ENCODE assay signal across 8 cellular contexts in genomic region chr15:68277131-68277604, GRCh38. TPM values are rescaled to one million over a fixed set of nuclear protein-coding genes. Genes with fewer than 3 reads are reported as not detected.
A peak's percentile ranks its signal among the peaks of the same experiment; 100 is the strongest.
DNase-seq lines count a peak whose midpoint lies in the region; ATAC-seq, FAIRE-seq and TF ChIP-seq lines count a peak whose summit lies in the region.

No MANE protein-coding gene starts in this region.

- peak overlapping the region; percentile 46 to 91 (median 82) for H3K4me3 ChIP-seq in fibroblast of lung (replicated peaks in 1 of 4; ENCODE audit: control extremely low read depth in 1 of 4, insufficient read depth in 1 of 4, low read depth in 3 of 4, low read length in 4 of 4)

- no peaks in the 10 kb centered on the region for H3K9me3 ChIP-seq in fibroblast of lung (ENCODE audit: control insufficient read depth, insufficient read depth, low read depth, low read length)

- no peak for DNase-seq in activated T-cell treated with anti-CD3 and anti-CD28 coated beads, Interleukin-2, amount 50 U/mL, for 24 hours
- no peak for DNase-seq in activated T-cell treated with anti-CD3 and anti-CD28 coated beads, Interleukin-2, amount 50 U/mL, for 1 hour
- DNase-seq in HTR-8/SVneo (ENCODE audit: insufficient read length, low spot score) = peak; percentile 48
- peak; percentile 10 for DNase-seq in T follicular helper cell (ENCODE audit: low read depth)
- DNase-seq in fibroblast of lung (ENCODE audit: low read depth in 2 of 2) = peak; percentile 65 to 73
- DNase-seq in natural killer cell treated with Interleukin-12 subunit alpha and Interleukin-12 subunit beta and Interleukin-15 and Interleukin-18, amount 100 ng/mL, for 72 hours (ENCODE audit: low spot score) = no peak
- no peak for DNase-seq in erythroblast (lab: John Stamatoyannopoulos, UW)

- no peaks in the 10 kb centered on the region for H3K27me3 ChIP-seq in fibroblast of lung (ENCODE audit: control insufficient read depth, insufficient read depth, low read length)

- no peaks in the 10 kb centered on the region for H3K27me3 Mint-ChIP-seq in activated T-cell treated with anti-CD3 and anti-CD28 coated beads, Interleukin-2, amount 50 U/mL, for 24 hours
- peaks cover 0 to 6% of the 10 kb centered on the region in 2 donors for H3K27me3 Mint-ChIP-seq in natural killer cell treated with Interleukin-12 subunit alpha and Interleukin-12 subunit beta and Interleukin-15 and Interleukin-18, amount 100 ng/mL, for 72 hours

- H3K4me1 ChIP-seq in fibroblast of lung (ENCODE audit: control insufficient read depth, extremely low read depth, insufficient read depth, low read length) = peaks cover 25% of the 10 kb centered on the region

- peak overlapping the region; percentile 91 for H3K27ac ChIP-seq in fibroblast of lung (ENCODE audit: insufficient read depth, low read length)

- FAIRE-seq in HTR-8/SVneo (lab: Jason Lieb, UNC) = no peak

- H3K36me3 ChIP-seq in fibroblast of lung (ENCODE audit: control insufficient read depth, insufficient read depth, low read length) = no peaks in the 10 kb centered on the region

- peaks cover 41% of the 10 kb centered on the region for H3K79me2 ChIP-seq in fibroblast of lung (ENCODE audit: control insufficient read depth, insufficient read depth, low read length)

- no peak for TF ChIP-seq POLR2A in erythroblast (IDR thresholded peaks at IDR 0.05; ENCODE audit: low read length)

- peaks cover 12% of the 10 kb centered on the region for H4K20me1 ChIP-seq in fibroblast of lung (ENCODE audit: control insufficient read depth, extremely low read depth, insufficient read depth, low read length)

- TF ChIP-seq CTCF in fibroblast of lung (conservative IDR thresholded peaks at IDR 0.05 in 1 of 2, IDR thresholded peaks at IDR 0.05 in 1 of 2; ENCODE audit: low read depth in 1 of 2, low read length in 2 of 2) = no peak

- H3K9ac ChIP-seq in fibroblast of lung (ENCODE audit: insufficient read depth, low read length) = peak overlapping the region; percentile 92

- ATAC-seq in natural killer cell treated with Interleukin-12 subunit alpha and Interleukin-12 subunit beta and Interleukin-15 and Interleukin-18, amount 100 ng/mL, for 72 hours = peak in 1 of 2 donors; percentile 30
- ATAC-seq in HG03521 (IDR thresholded peaks at IDR 0.05; ENCODE audit: unreplicated experiment) = no peak

- H3K4me2 ChIP-seq in fibroblast of lung (ENCODE audit: extremely low read depth, insufficient read depth, low read length) = peak overlapping the region; percentile 84

- peaks cover 42% of the 10 kb centered on the region for H3K36me3 Mint-ChIP-seq in activated T-cell treated with anti-CD3 and anti-CD28 coated beads, Interleukin-2, amount 50 U/mL, for 24 hours (ENCODE audit: low read depth)
- H3K36me3 Mint-ChIP-seq in natural killer cell treated with Interleukin-12 subunit alpha and Interleukin-12 subunit beta and Interleukin-15 and Interleukin-18, amount 100 ng/mL, for 72 hours = peaks cover 8% of the 10 kb centered on the region

- no peaks in the 10 kb centered on the region for H3K9me3 Mint-ChIP-seq in activated T-cell treated with anti-CD3 and anti-CD28 coated beads, Interleukin-2, amount 50 U/mL, for 24 hours
- no peaks in the 10 kb centered on the region for H3K9me3 Mint-ChIP-seq in natural killer cell treated with Interleukin-12 subunit alpha and Interleukin-12 subunit beta and Interleukin-15 and Interleukin-18, amount 100 ng/mL, for 72 hours

- H3K4me1 Mint-ChIP-seq in activated T-cell treated with anti-CD3 and anti-CD28 coated beads, Interleukin-2, amount 50 U/mL, for 24 hours (ENCODE audit: low read depth) = peaks cover 48% of the 10 kb centered on the region
- peaks cover 44 to 49% of the 10 kb centered on the region in 2 donors for H3K4me1 Mint-ChIP-seq in natural killer cell treated with Interleukin-12 subunit alpha and Interleukin-12 subunit beta and Interleukin-15 and Interleukin-18, amount 100 ng/mL, for 72 hours (ENCODE audit: low read depth in 2 of 2)

- peak overlapping the region; percentile 95 for H3K4me3 Mint-ChIP-seq in activated T-cell treated with anti-CD3 and anti-CD28 coated beads, Interleukin-2, amount 50 U/mL, for 24 hours
- peak overlapping the region; percentile 90 for H3K4me3 Mint-ChIP-seq in natural killer cell treated with Interleukin-12 subunit alpha and Interleukin-12 subunit beta and Interleukin-15 and Interleukin-18, amount 100 ng/mL, for 72 hours

- peak overlapping the region; percentile 99 for H3K27ac Mint-ChIP-seq in activated T-cell treated with anti-CD3 and anti-CD28 coated beads, Interleukin-2, amount 50 U/mL, for 24 hours
- peak overlapping the region; percentile 96 to 98 for H3K27ac Mint-ChIP-seq in natural killer cell treated with Interleukin-12 subunit alpha and Interleukin-12 subunit beta and Interleukin-15 and Interleukin-18, amount 100 ng/mL, for 72 hours

- H2AFZ ChIP-seq in fibroblast of lung (ENCODE audit: low read length) = peak overlapping the region; percentile 87

RNA-seq across cellular contexts. Expression of gene FEM1B, which starts 0.4 kb away (rescaled TPM):
- total RNA-seq in fibroblast of lung = 46.7 and 48.4 TPM in 2 replicates
- polyA plus RNA-seq in fibroblast of lung = 20.9 and 38.2 TPM in 2 replicates
- 12.7 and 26.3 TPM in 2 replicates for polyA plus RNA-seq in fibroblast of lung (2012)
- 52.3 and 178 TPM in 2 replicates for polyA minus RNA-seq in fibroblast of lung (ENCODE audit: low replicate concordance)
- total RNA-seq in natural killer cell treated with Interleukin-12 subunit alpha and Interleukin-12 subunit beta and Interleukin-15 and Interleukin-18, amount 100 ng/mL, for 72 hours = 10 to 100 TPM; 47.9 to 49.7 TPM

RNA-seq across cellular contexts. Expression of gene CLN6, which starts 47.6 kb away (rescaled TPM):
- 5.6 and 6.2 TPM in 2 replicates for total RNA-seq in fibroblast of lung
- polyA plus RNA-seq in fibroblast of lung = 16.1 and 31.2 TPM in 2 replicates
- polyA plus RNA-seq in fibroblast of lung (2012) = 12.1 and 29.9 TPM in 2 replicates
- 51.9 and 109 TPM in 2 replicates for polyA minus RNA-seq in fibroblast of lung (ENCODE audit: low replicate concordance)
- total RNA-seq in natural killer cell treated with Interleukin-12 subunit alpha and Interleukin-12 subunit beta and Interleukin-15 and Interleukin-18, amount 100 ng/mL, for 72 hours = 100 to 1,000 TPM in 1 of 2 donors, 10 to 100 TPM in 1; 41.5 to 129 TPM

Comparison
In these comparisons a context has a peak if more than half of its experiments do, and no peak if none do; other contexts are left out.
1. DNase-seq: peak in HTR-8/SVneo (single experiment), T follicular helper cell (single experiment) and fibroblast of lung (2 of 2); none in activated T-cell treated with anti-CD3 and anti-CD28 coated beads, Interleukin-2, amount 50 U/mL, for 24 hours (single experiment), activated T-cell treated with anti-CD3 and anti-CD28 coated beads, Interleukin-2, amount 50 U/mL, for 1 hour (single experiment), natural killer cell treated with Interleukin-12 subunit alpha and Interleukin-12 subunit beta and Interleukin-15 and Interleukin-18, amount 100 ng/mL, for 72 hours (single experiment) and erythroblast (0 of 2).